In the genomic region with DNA sequence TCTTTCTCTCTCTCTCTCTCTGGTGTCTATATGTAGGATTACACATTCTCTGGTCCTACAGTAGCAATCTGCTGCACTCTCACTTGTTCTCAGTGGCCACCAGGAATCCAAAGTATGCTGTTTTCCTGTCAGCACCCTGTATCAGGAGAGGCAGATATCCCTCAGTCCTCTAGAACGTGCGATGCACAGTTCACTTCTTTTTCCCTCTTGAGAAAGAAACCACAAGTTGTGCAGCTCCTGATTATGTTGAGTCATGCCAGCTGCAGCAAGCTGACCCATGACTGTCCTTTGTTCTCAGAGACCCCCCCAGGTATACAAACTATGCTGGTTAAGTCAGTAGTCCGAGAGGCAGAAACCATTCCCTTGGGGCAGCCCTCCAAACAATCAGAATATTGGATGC, we compare ENCODE assay signal across 14 cellular contexts. TPM values are rescaled to one million over a fixed set of nuclear protein-coding genes. Genes with fewer than 3 reads are reported as not detected.
A peak's percentile ranks its signal among the peaks of the same experiment; 100 is the strongest.
DNase-seq lines count a peak whose midpoint lies in the region; ATAC-seq, FAIRE-seq and TF ChIP-seq lines count a peak whose summit lies in the region.
"Had no signal": no experiment of that assay in that cellular context is flagged by ENCODE, and none has a peak within 500 bp of the region (broad histone marks: within the 10 kb centered on the region; RNA-seq: fewer than 3 reads in every experiment).

No MANE protein-coding gene starts in this region.

- H3K9me3 ChIP-seq in left ventricle myocardium inferior (replicated peaks) = peaks cover 36% of the 10 kb centered on the region
- no peaks in the 10 kb centered on the region; the same call in 1 of the 2 replicates for H3K9me3 ChIP-seq in SJSA1 (replicated peaks)
- H3K9me3 ChIP-seq: HAP-1 had no signal

- H3K27ac ChIP-seq in left ventricle myocardium inferior (replicated peaks) (no peak overlapping the region), SJSA1 (no peak overlapping the region), dorsolateral prefrontal cortex (no peak overlapping the region)
- H3K27ac ChIP-seq: heart left ventricle had no signal

- H3K36me3 ChIP-seq in left ventricle myocardium inferior = peaks cover 8% of the 10 kb centered on the region
- no peaks in the 10 kb centered on the region for H3K36me3 ChIP-seq in SJSA1
- H3K36me3 ChIP-seq: HAP-1 had no signal

- no peak for FAIRE-seq in urothelium cell line (lab: Jason Lieb, UNC)
- FAIRE-seq: K562 had no signal

- TF ChIP-seq CTCF in left ventricle myocardium inferior (IDR thresholded peaks at IDR 0.05; ENCODE audit: borderline replicate concordance) (no peak), fibroblast of pulmonary artery (IDR thresholded peaks at IDR 0.05; ENCODE audit: low read length, missing control alignments) (no peak), dorsolateral prefrontal cortex (IDR thresholded peaks at IDR 0.05 in 54 of 56, conservative IDR thresholded peaks at IDR 0.05 in 2 of 56; ENCODE audit: low read depth in 1 of 56, partially characterized antibody in 56 of 56) (no peak), GM10266 (IDR thresholded peaks at IDR 0.05; ENCODE audit: control insufficient read depth, insufficient read depth, low read depth, missing control alignments) (no peak)

- intact Hi-C loops in left ventricle myocardium superior (cut with micrococcal nuclease) = no loop called here
- intact Hi-C loops in left ventricle myocardium inferior (cut with micrococcal nuclease) = no loop called here
- intact Hi-C loops in dorsolateral prefrontal cortex (cut with DNase I) = no loop called here

- H3K27me3 ChIP-seq in left ventricle myocardium inferior (ENCODE audit: low read depth) = no peaks in the 10 kb centered on the region
- H3K27me3 ChIP-seq in SJSA1 (replicated peaks) = no peaks in the 10 kb centered on the region
- H3K27me3 ChIP-seq in dorsolateral prefrontal cortex = no peaks in the 10 kb centered on the region
- H3K27me3 ChIP-seq: heart left ventricle had no signal

- no peaks in the 10 kb centered on the region for H3K4me1 ChIP-seq in left ventricle myocardium inferior
- peaks cover 12% of the 10 kb centered on the region for H3K4me1 ChIP-seq in SJSA1 (replicated peaks)
- H3K4me1 ChIP-seq: HAP-1 had no signal

- H3K4me3 ChIP-seq in left ventricle myocardium inferior (no peak overlapping the region), SJSA1 (no peak overlapping the region), fibroblast of pulmonary artery (replicated peaks; ENCODE audit: low read depth, low read length) (no peak overlapping the region), dorsolateral prefrontal cortex (no peak overlapping the region)
- H3K4me3 ChIP-seq: HAP-1, heart left ventricle, K562 had no signal

- no peak for DNase-seq in left ventricle myocardium superior
- no peak for DNase-seq in left ventricle myocardium inferior
- peak; percentile 61 to 68 for DNase-seq in SJSA1 (ENCODE audit: low read depth in 1 of 2, low spot score in 2 of 2)
- DNase-seq in fibroblast of pulmonary artery (ENCODE audit: low read depth) = peak; percentile 87
- peak; percentile 69 for DNase-seq in urothelium cell line (ENCODE audit: low spot score)
- no peak for DNase-seq in HPDE6-E6E7 (ENCODE audit: extremely low spot score)
- DNase-seq in dorsolateral prefrontal cortex = no peak
- DNase-seq in GM10266 (ENCODE audit: extremely low spot score) = no peak
- DNase-seq: activated CD4-positive, alpha-beta T cell treated with anti-CD3 and anti-CD28 coated beads for 36 hours; activated naive CD4-positive, alpha-beta T cell; cortex of kidney; heart left ventricle had no signal

- ATAC-seq in left ventricle myocardium superior = peak; percentile 58
- ATAC-seq: activated CD4-positive, alpha-beta T cell treated with anti-CD3 and anti-CD28 coated beads for 36 hours; K562 had no signal

RNA-seq across cellular contexts. Expression of a gene that starts 54.6 kb away (rescaled TPM):
- total RNA-seq in left ventricle myocardium superior (57.8 TPM), left ventricle myocardium inferior (65.4 TPM), dorsolateral prefrontal cortex (100 to 1,000 TPM in 118 of 120 experiments, 10 to 100 TPM in 2; 71.4 to 393 (median 221) TPM)
- total RNA-seq in SJSA1 (2014; rRNA removed; shearing (Covaris generic)) = 28.6 and 38.1 TPM in 2 replicates

Comparison
In these comparisons a context has a peak if more than half of its experiments do, and no peak if none do; other contexts are left out.
1. DNase-seq: peak in SJSA1 (2 of 2), fibroblast of pulmonary artery (single experiment) and urothelium cell line (single experiment); none in left ventricle myocardium superior (single experiment), left ventricle myocardium inferior (single experiment), HPDE6-E6E7 (single experiment), dorsolateral prefrontal cortex (0 of 10) and GM10266 (single experiment).